In the genomic region with DNA sequence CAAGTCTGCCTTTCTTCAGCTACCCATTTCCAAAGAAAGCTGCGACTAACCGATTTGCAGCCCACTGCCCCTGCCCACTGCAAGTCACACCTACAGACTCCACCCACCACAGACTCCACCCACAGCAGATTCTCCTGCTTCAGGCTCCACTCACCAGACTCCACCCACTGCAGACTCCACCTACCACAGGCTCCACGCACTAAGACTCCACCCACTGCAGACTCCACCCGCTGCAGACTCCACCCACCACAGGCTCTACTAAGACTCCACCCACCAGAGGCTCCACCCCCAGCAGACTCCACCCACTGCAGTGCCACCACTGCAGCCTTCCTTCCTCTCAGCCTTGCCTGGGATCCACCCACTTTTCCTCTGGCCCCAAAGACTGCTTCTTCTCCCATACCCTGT, we compare ENCODE assay signal across 8 cellular contexts. TPM values are rescaled to one million over a fixed set of nuclear protein-coding genes. Genes with fewer than 3 reads are reported as not detected.
DNase-seq lines count a peak whose midpoint lies in the region; ATAC-seq, FAIRE-seq and TF ChIP-seq lines count a peak whose summit lies in the region.

No MANE protein-coding gene starts in this region.

- peak overlapping the region; percentile 45 for H3K27ac Mint-ChIP-seq in central memory CD8-positive, alpha-beta T cell (ENCODE audit: low read depth)
- peak overlapping the region; percentile 66 for H3K27ac Mint-ChIP-seq in nephron progenitor cell

- peak; percentile 33 for ATAC-seq in central memory CD8-positive, alpha-beta T cell (replicated peaks; ENCODE audit: extremely low read depth, poor library complexity, severe bottlenecking)
- ATAC-seq in HG03439 (IDR thresholded peaks at IDR 0.05; ENCODE audit: unreplicated experiment), result no peak

- H3K36me3 Mint-ChIP-seq in central memory CD8-positive, alpha-beta T cell (ENCODE audit: insufficient read depth), result peaks cover 4% of the 10 kb centered on the region
- no peaks in the 10 kb centered on the region for H3K36me3 Mint-ChIP-seq in nephron progenitor cell (ENCODE audit: low read depth)

- FAIRE-seq in GM19239 (lab: Jason Lieb, UNC), result no peak
- FAIRE-seq in GM12892 (lab: Jason Lieb, UNC), result no peak

- no peak overlapping the region for H3K27ac ChIP-seq in Peyer's patch

- no peak overlapping the region for H3K4me3 Mint-ChIP-seq in central memory CD8-positive, alpha-beta T cell
- H3K4me3 Mint-ChIP-seq in nephron progenitor cell, result no peak overlapping the region

- no peaks in the 10 kb centered on the region for H3K9me3 Mint-ChIP-seq in central memory CD8-positive, alpha-beta T cell
- peaks cover 4% of the 10 kb centered on the region for H3K9me3 Mint-ChIP-seq in nephron progenitor cell

- TF ChIP-seq POLR2A in Peyer's patch (IDR thresholded peaks at IDR 0.05) (no peak), GM12892 (IDR thresholded peaks at IDR 0.05; ENCODE audit: low read depth, low read length) (no peak)

- H3K27me3 ChIP-seq in Peyer's patch, result no peaks in the 10 kb centered on the region

- no peak overlapping the region for H3K4me3 ChIP-seq in Peyer's patch

- no peaks in the 10 kb centered on the region for H3K27me3 Mint-ChIP-seq in central memory CD8-positive, alpha-beta T cell
- H3K27me3 Mint-ChIP-seq in nephron progenitor cell (ENCODE audit: low read depth, poor library complexity), result peaks cover 15% of the 10 kb centered on the region

- no peak for TF ChIP-seq CTCF in Peyer's patch (IDR thresholded peaks at IDR 0.05)
- no peak for TF ChIP-seq CTCF in nephron progenitor cell (IDR thresholded peaks at IDR 0.05)

- H3K36me3 ChIP-seq in Peyer's patch, result no peaks in the 10 kb centered on the region

- no peaks in the 10 kb centered on the region for H3K9me3 ChIP-seq in Peyer's patch

- H3K4me1 Mint-ChIP-seq in central memory CD8-positive, alpha-beta T cell, result peaks cover 29% of the 10 kb centered on the region
- H3K4me1 Mint-ChIP-seq in nephron progenitor cell, result peaks cover 51% of the 10 kb centered on the region

- DNase-seq in A172 (ENCODE audit: low spot score) (peak; percentile 61), GM19239 (ENCODE audit: insufficient read length, low spot score) (peak; percentile 39), Peyer's patch (peak in 2 of 3 donors; percentile 65 to 67), nephron progenitor cell (peak; percentile 77), NCI-H510A treated with DMSO at 0.1 percent for 48 hours (lab: John Stamatoyannopoulos, UW) (no peak), GM12892 (ENCODE audit: insufficient read length) (no peak)
- DNase-seq in central memory CD8-positive, alpha-beta T cell (ENCODE audit: low spot score in 2 of 2), result no peak

- H3K4me1 ChIP-seq in Peyer's patch, result peaks cover 0 to 27% (median 2%) of the 10 kb centered on the region in 4 donors

RNA-seq across cellular contexts. Expression of a gene that starts 41.3 kb away (rescaled TPM):
- total RNA-seq in A172 (2014; rRNA removed; shearing (Covaris generic)), result 1.3 and 5.1 TPM in 2 replicates
- total RNA-seq in Peyer's patch, result 10 to 100 TPM in 3 of 4 donors, 1 to 10 TPM in 1; 9.0 to 24.2 (median 11.7) TPM
- polyA plus RNA-seq in GM12892 (2012; ENCODE audit: missing spikeins), result 0.13 TPM

Comparison
In these comparisons a context has a peak if more than half of its experiments do, and no peak if none do; other contexts are left out.
1. DNase-seq: peak in A172 (single experiment), GM19239 (single experiment), Peyer's patch (2 of 3) and nephron progenitor cell (single experiment); none in central memory CD8-positive, alpha-beta T cell (0 of 2), NCI-H510A treated with DMSO at 0.1 percent for 48 hours (single experiment) and GM12892 (single experiment).